In the genomic region with DNA sequence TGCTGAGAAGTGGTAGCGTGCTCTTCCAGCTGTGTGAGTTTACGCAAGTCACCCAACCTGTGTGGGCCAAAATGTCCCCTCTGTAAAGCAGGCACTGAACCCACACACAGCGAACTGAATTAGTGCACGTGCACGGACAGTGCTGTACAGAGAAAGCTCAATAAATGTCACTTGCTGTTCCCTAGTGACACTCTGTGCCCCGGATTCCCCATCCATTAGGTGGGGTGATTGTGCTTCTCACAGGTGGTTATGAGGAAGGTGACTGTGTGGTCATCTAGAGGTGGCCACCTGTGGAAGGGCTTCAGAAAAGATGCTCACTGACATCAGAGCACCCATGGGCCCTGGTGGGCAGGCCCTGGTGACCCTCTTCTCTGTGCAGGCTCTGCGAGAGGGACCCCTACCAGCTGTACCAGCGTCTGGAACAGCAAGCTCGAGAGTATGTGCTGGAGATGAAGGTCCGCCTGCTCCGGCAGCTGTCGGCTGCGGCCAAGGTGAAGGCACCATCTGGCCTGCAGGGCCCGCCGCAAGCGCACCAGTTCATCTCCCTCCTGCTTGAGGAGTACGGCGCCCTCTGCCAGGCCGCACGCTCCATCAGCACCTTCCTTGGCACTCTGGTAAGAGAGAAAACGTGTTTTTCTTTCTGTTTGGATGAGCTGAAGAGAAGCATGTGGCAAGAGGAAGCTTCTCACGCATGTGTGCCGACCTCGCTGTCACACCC, we compare ENCODE assay signal across 20 cellular contexts.
DNase-seq lines count a peak whose midpoint lies in the region; ATAC-seq and TF ChIP-seq lines count a peak whose summit lies in the region.
"Had no signal": no experiment of that assay in that cellular context is flagged by ENCODE, and none has a peak within 500 bp of the region (broad histone marks: within the 10 kb centered on the region; RNA-seq: fewer than 3 reads in every experiment).

No MANE protein-coding gene starts in this region.

- H3K27me3 Mint-ChIP-seq in glutamatergic neuron (ENCODE audit: unreplicated experiment) = peaks cover 9% of the 10 kb centered on the region
- H3K27me3 Mint-ChIP-seq in activated naive CD4-positive, alpha-beta T cell treated with anti-CD3 and anti-CD28 coated beads, Interleukin-2, amount 10 ng/mL, durations not matched to agents 7 days and 5 days = no peaks in the 10 kb centered on the region
- H3K27me3 Mint-ChIP-seq: activated naive CD8-positive, alpha-beta T cell treated with anti-CD3 and anti-CD28 coated beads for 36 hours had no signal

- H3K27ac ChIP-seq in right atrium auricular region = no peak overlapping the region
- H3K27ac ChIP-seq in upper lobe of right lung = no peak overlapping the region
- H3K27ac ChIP-seq: hepatocyte, left ventricle myocardium inferior, vagina had no signal

- H3K4me1 ChIP-seq in right atrium auricular region (peaks cover 0 to 15% of the 10 kb centered on the region in 2 donors), upper lobe of right lung (no peaks in the 10 kb centered on the region)
- H3K4me1 ChIP-seq: vagina had no signal

- H3K36me3 Mint-ChIP-seq in glutamatergic neuron (ENCODE audit: unreplicated experiment) = no peaks in the 10 kb centered on the region
- H3K36me3 Mint-ChIP-seq in activated naive CD4-positive, alpha-beta T cell treated with anti-CD3 and anti-CD28 coated beads, Interleukin-2, amount 10 ng/mL, durations not matched to agents 7 days and 5 days = peaks cover 24% of the 10 kb centered on the region

- H3K36me3 ChIP-seq in right atrium auricular region = peaks cover 47% of the 10 kb centered on the region
- peaks cover 86% of the 10 kb centered on the region for H3K36me3 ChIP-seq in upper lobe of right lung

- CTCF ChIA-PET in activated naive CD4-positive, alpha-beta T cell treated with anti-CD3 and anti-CD28 coated beads, Interleukin-2, amount 10 ng/mL, durations not matched to agents 7 days and 5 days (lab: Charles Lee) = interaction anchor here (1.5 kb wide), 1 partner anchor 15 kb away, joined by 3 read pairs; no protein-coding TSS in a partner anchor

- H3K4me3 ChIP-seq in right atrium auricular region = no peak overlapping the region
- no peak overlapping the region for H3K4me3 ChIP-seq in upper lobe of right lung
- H3K4me3 ChIP-seq: hepatocyte, left ventricle myocardium inferior, vagina had no signal

- H3K9me3 ChIP-seq in right atrium auricular region = no peaks in the 10 kb centered on the region
- no peaks in the 10 kb centered on the region for H3K9me3 ChIP-seq in upper lobe of right lung
- H3K9me3 ChIP-seq: left ventricle myocardium inferior, vagina had no signal

- peak overlapping the region; percentile 73 for H3K27ac Mint-ChIP-seq in glutamatergic neuron (ENCODE audit: unreplicated experiment)
- no peak overlapping the region for H3K27ac Mint-ChIP-seq in activated naive CD4-positive, alpha-beta T cell treated with anti-CD3 and anti-CD28 coated beads, Interleukin-2, amount 10 ng/mL, durations not matched to agents 7 days and 5 days
- H3K27ac Mint-ChIP-seq: activated naive CD8-positive, alpha-beta T cell treated with anti-CD3 and anti-CD28 coated beads for 36 hours; nephron had no signal

- H3K9me3 Mint-ChIP-seq in glutamatergic neuron (ENCODE audit: unreplicated experiment) = peaks cover 3% of the 10 kb centered on the region
- no peaks in the 10 kb centered on the region for H3K9me3 Mint-ChIP-seq in activated naive CD4-positive, alpha-beta T cell treated with anti-CD3 and anti-CD28 coated beads, Interleukin-2, amount 10 ng/mL, durations not matched to agents 7 days and 5 days
- H3K9me3 Mint-ChIP-seq: activated naive CD8-positive, alpha-beta T cell treated with anti-CD3 and anti-CD28 coated beads for 36 hours; nephron had no signal

- H3K27me3 ChIP-seq in right atrium auricular region (no peaks in the 10 kb centered on the region), upper lobe of right lung (no peaks in the 10 kb centered on the region)
- H3K27me3 ChIP-seq: hepatocyte, vagina had no signal

- ATAC-seq in upper lobe of right lung (no peak), GM18498 (IDR thresholded peaks at IDR 0.05; ENCODE audit: unreplicated experiment) (no peak)
- ATAC-seq: activated CD4-positive, CD25-positive, alpha-beta regulatory T cell treated with anti-CD3 and anti-CD28 coated beads, Interleukin-2, amount 50 U/mL, for 24 hours had no signal

- peaks cover 18% of the 10 kb centered on the region for H3K4me1 Mint-ChIP-seq in glutamatergic neuron (ENCODE audit: low read depth, unreplicated experiment)
- no peaks in the 10 kb centered on the region for H3K4me1 Mint-ChIP-seq in activated naive CD4-positive, alpha-beta T cell treated with anti-CD3 and anti-CD28 coated beads, Interleukin-2, amount 10 ng/mL, durations not matched to agents 7 days and 5 days
- H3K4me1 Mint-ChIP-seq: activated naive CD8-positive, alpha-beta T cell treated with anti-CD3 and anti-CD28 coated beads for 36 hours; nephron had no signal

- intact Hi-C loops in cardiac septum (cut with DNase I) (no loop called here), upper lobe of right lung (cut with DNase I) (no loop called here)

- peak; percentile 66 for DNase-seq in cardiac septum (ENCODE audit: low spot score)
- no peak for DNase-seq in right atrium auricular region (ENCODE audit: low spot score)
- DNase-seq in NCI-H524 (lab: John Stamatoyannopoulos, UW) = peak; percentile 55 to 79
- no peak for DNase-seq in glutamatergic neuron
- peak; percentile 62 for DNase-seq in upper lobe of right lung
- DNase-seq in DMS 273 (lab: John Stamatoyannopoulos, UW; ENCODE audit: unreplicated experiment) = no peak
- no peak for DNase-seq in activated naive CD4-positive, alpha-beta T cell treated with anti-CD3 and anti-CD28 coated beads, Interleukin-2, amount 10 ng/mL, durations not matched to agents 7 days and 5 days
- DNase-seq: activated naive CD8-positive, alpha-beta T cell treated with anti-CD3 and anti-CD28 coated beads for 36 hours; C1 segment of cervical spinal cord; cerebellar nuclear complex; effector CD4-positive, alpha-beta T cell; foreskin melanocyte; left ventricle myocardium inferior; NCI-H187; T1000 had no signal

- no peak overlapping the region for H3K4me3 Mint-ChIP-seq in glutamatergic neuron (ENCODE audit: unreplicated experiment)
- H3K4me3 Mint-ChIP-seq in activated naive CD4-positive, alpha-beta T cell treated with anti-CD3 and anti-CD28 coated beads, Interleukin-2, amount 10 ng/mL, durations not matched to agents 7 days and 5 days = no peak overlapping the region
- H3K4me3 Mint-ChIP-seq: activated naive CD8-positive, alpha-beta T cell treated with anti-CD3 and anti-CD28 coated beads for 36 hours; nephron had no signal

- TF ChIP-seq CTCF in right atrium auricular region (IDR thresholded peaks at IDR 0.05) = no peak
- TF ChIP-seq CTCF in glutamatergic neuron (IDR thresholded peaks at IDR 0.05; ENCODE audit: partially characterized antibody, unreplicated experiment) = no peak
- no peak for TF ChIP-seq CTCF in upper lobe of right lung (IDR thresholded peaks at IDR 0.05)

Comparison
In these comparisons a context has a peak if more than half of its experiments do, and no peak if none do; other contexts are left out.
1. DNase-seq: peak in cardiac septum (single experiment), NCI-H524 (2 of 2) and upper lobe of right lung (single experiment); none in right atrium auricular region (single experiment), glutamatergic neuron (single experiment), DMS 273 (single experiment) and activated naive CD4-positive, alpha-beta T cell treated with anti-CD3 and anti-CD28 coated beads, Interleukin-2, amount 10 ng/mL, durations not matched to agents 7 days and 5 days (single experiment).